Comparison of ENCODE assay signal across 8 cellular contexts in the genomic region with DNA sequence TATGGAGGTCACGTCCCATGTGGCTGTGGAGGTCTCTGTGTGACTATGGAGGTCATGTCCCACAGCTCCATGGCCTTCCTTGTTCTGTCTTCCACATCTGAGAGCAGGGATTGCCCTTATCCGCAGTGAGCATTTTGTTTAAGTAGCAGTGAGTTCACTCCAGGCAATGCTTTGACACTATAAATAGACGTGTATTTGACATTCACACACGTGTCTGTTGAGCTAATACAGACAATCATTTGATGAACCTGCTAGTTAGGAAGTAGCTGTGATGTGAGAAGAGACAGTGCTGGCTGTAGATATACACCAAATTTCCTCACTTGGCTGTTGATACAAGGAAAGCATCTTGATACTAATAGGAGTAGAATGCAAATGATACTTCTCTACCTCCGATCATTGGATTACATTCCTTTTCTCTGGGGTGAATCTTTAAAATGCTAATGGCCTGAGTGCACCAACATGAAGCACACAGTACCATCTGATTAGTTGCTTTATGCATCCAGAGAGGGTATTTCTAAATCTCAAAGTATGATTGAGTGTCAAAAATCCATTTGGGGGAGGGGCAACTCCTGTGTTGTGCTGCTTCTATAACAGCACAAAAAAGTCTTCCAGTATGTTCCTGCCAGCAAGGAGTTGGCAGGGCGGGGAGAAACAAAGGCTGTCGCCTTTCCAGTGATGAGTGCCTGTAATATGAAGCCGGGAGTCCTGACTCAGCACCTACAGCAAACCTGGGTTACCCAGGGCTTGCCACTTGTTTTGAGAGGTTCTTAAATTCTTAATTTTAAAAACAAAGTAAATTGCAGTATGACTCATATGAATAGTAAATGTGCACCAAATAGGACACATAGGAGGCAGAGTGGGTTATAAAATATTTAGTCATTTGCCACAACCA. TPM values are rescaled to one million over a fixed set of nuclear protein-coding genes. Genes with fewer than 3 reads are reported as not detected.
DNase-seq lines count a peak whose midpoint lies in the region; ATAC-seq and TF ChIP-seq lines count a peak whose summit lies in the region.

No MANE protein-coding gene starts in this region.

- intact Hi-C loops in right cardiac atrium (cut with DNase I): no loop called here

- no peak for TF ChIP-seq CTCF in AG04450 (IDR thresholded peaks at IDR 0.05; ENCODE audit: low read depth, low read length)

- H3K9ac ChIP-seq in stomach smooth muscle (ENCODE audit: low read length in 2 of 2): no peak overlapping the region

- ATAC-seq in right cardiac atrium (peak; percentile 77 to 81), GM21515 (IDR thresholded peaks at IDR 0.05; ENCODE audit: unreplicated experiment) (no peak)

- H3K27ac ChIP-seq in AG04450 (ENCODE audit: low read depth, low read length): peak overlapping the region; percentile 43
- peak overlapping the region; percentile 67 for H3K27ac ChIP-seq in right cardiac atrium (ENCODE audit: low read length)
- peak overlapping the region; percentile 13 for H3K27ac ChIP-seq in stomach smooth muscle (ENCODE audit: low read length)

- WGBS in right cardiac atrium: 37% methylated on average over 8 of the region's 8 CpGs

- H3K36me3 ChIP-seq in stomach smooth muscle (ENCODE audit: control insufficient read depth in 2 of 2, insufficient read depth in 2 of 2, low read length in 2 of 2): peaks cover 3 to 19% of the 10 kb centered on the region in 2 donors

- CTCF ChIA-PET in AG04450 (lab: Charles Lee): interaction anchor here (0.6 kb wide), 1 partner anchor 40 kb away, joined by 3 read pairs; no protein-coding TSS in a partner anchor
- CTCF ChIA-PET in HEK293T (lab: Yijun Ruan, JAX): no interaction called here

- DNase-seq in AG04450 (ENCODE audit: low read depth, low spot score): no peak
- DNase-seq in HEK293T (ENCODE audit: extremely low spot score): peak; percentile 13
- DNase-seq in T1000 (lab: John Stamatoyannopoulos, UW): peak; percentile 71
- DNase-seq in right cardiac atrium: peak; percentile 44 to 75 (median 75)
- no peak for DNase-seq in inferior parietal cortex (ENCODE audit: extremely low spot score)
- no peak for DNase-seq in NOMO-1 (lab: John Stamatoyannopoulos, UW; ENCODE audit: unreplicated experiment in 2 of 2)

- H3K4me3 ChIP-seq in AG04450 (ENCODE audit: low read depth, low read length) (no peak overlapping the region; the same call in 1 of the 2 replicates), right cardiac atrium (ENCODE audit: low read length) (no peak overlapping the region), stomach smooth muscle (ENCODE audit: low read length in 2 of 2) (peak overlapping the region; percentile 1 to 44)

- H3K4me1 ChIP-seq in right cardiac atrium (ENCODE audit: control insufficient read depth, insufficient read depth, low read length) (peaks cover 17% of the 10 kb centered on the region), stomach smooth muscle (ENCODE audit: control insufficient read depth, insufficient read depth, low read length) (peaks cover 33% of the 10 kb centered on the region)

- H3K9me3 ChIP-seq in AG04450 (ENCODE audit: control insufficient read depth, insufficient read depth, low read length) (no peaks in the 10 kb centered on the region), right cardiac atrium (ENCODE audit: control insufficient read depth, low read length) (no peaks in the 10 kb centered on the region), stomach smooth muscle (ENCODE audit: control insufficient read depth in 2 of 2, low read length in 2 of 2) (no peaks in the 10 kb centered on the region)

- H3K27me3 ChIP-seq in AG04450 (ENCODE audit: control insufficient read depth, insufficient read depth, low read length): no peaks in the 10 kb centered on the region
- H3K27me3 ChIP-seq in right cardiac atrium (ENCODE audit: control insufficient read depth, insufficient read depth): no peaks in the 10 kb centered on the region
- no peaks in the 10 kb centered on the region for H3K27me3 ChIP-seq in stomach smooth muscle (ENCODE audit: control insufficient read depth in 1 of 2, insufficient read depth in 2 of 2, low read length in 2 of 2)

- POLR2A ChIA-PET in AG04450 (lab: Yijun Ruan, JAX): interaction anchor here (0.6 kb wide), 1 partner anchor 234 kb away, joined by 5 read pairs; no protein-coding TSS in a partner anchor
- POLR2A ChIA-PET in HEK293T (lab: Yijun Ruan, JAX): no interaction called here

TF ChIP-seq in HEK293T, 16 proteins besides CTCF, POLR2A, EP300 and RAD21:
- TF ChIP-seq FOXA1 (IDR thresholded peaks at IDR 0.05) (no peak), CTBP1 (IDR thresholded peaks at IDR 0.05; ENCODE audit: borderline replicate concordance) (no peak), SP1 (IDR thresholded peaks at IDR 0.05) (no peak), SUZ12 (IDR thresholded peaks at IDR 0.05) (no peak), BHLHE40 (IDR thresholded peaks at IDR 0.05; ENCODE audit: borderline replicate concordance) (no peak), TARDBP (IDR thresholded peaks at IDR 0.05) (no peak)
- TF ChIP-seq, protein P1, sequence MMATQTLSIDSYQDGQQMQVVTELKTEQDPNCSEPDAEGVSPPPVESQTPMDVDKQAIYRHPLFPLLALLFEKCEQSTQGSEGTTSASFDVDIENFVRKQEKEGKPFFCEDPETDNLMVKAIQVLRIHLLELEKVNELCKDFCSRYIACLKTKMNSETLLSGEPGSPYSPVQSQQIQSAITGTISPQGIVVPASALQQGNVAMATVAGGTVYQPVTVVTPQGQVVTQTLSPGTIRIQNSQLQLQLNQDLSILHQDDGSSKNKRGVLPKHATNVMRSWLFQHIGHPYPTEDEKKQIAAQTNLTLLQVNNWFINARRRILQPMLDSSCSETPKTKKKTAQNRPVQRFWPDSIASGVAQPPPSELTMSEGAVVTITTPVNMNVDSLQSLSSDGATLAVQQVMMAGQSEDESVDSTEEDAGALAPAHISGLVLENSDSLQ (IDR thresholded peaks at IDR 0.05): no peak

RNA-seq across cellular contexts. Expression of a gene that starts 7.0 kb away (rescaled TPM):
- polyA plus RNA-seq in AG04450 (2011; rRNA removed) (69.4 and 75.4 TPM in 2 replicates), right cardiac atrium (53.1 TPM)
- polyA minus RNA-seq in AG04450 (2011; rRNA and poly(A)+ RNA removed): 56.7 and 59.9 TPM in 2 replicates
- 100 to 1,000 TPM in 2 of 4 donors, 10 to 100 TPM in 2; 82.5 to 113 (median 99.9) TPM for total RNA-seq in right cardiac atrium

RNA-seq across cellular contexts. Expression of a gene that starts 7.9 kb away (rescaled TPM):
- 97.2 and 107 TPM in 2 replicates for polyA plus RNA-seq in AG04450 (2011; rRNA removed)
- polyA minus RNA-seq in AG04450 (2011; rRNA and poly(A)+ RNA removed): 68.0 and 68.6 TPM in 2 replicates
- total RNA-seq in right cardiac atrium: 10 to 100 TPM; 42.0 to 55.1 (median 47.1) TPM
- polyA plus RNA-seq in right cardiac atrium: 43.1 TPM

RNA-seq across cellular contexts. Expression of a gene that starts 58.0 kb away (rescaled TPM):
- polyA plus RNA-seq in AG04450 (2011; rRNA removed): not detected in 2 replicates
- not detected in 2 replicates for polyA minus RNA-seq in AG04450 (2011; rRNA and poly(A)+ RNA removed)
- under 1 TPM in 1 of 4 donors, not detected in 3; 0.15 TPM for total RNA-seq in right cardiac atrium
- polyA plus RNA-seq in right cardiac atrium: 0.14 TPM

Comparison
In these comparisons a context has a peak if more than half of its experiments do, and no peak if none do; other contexts are left out.
1. DNase-seq: peak in HEK293T (single experiment), T1000 (single experiment) and right cardiac atrium (3 of 3); none in AG04450 (single experiment), inferior parietal cortex (single experiment) and NOMO-1 (0 of 2).
2. H3K27ac ChIP-seq: peak in every context shown above with its lines; median percentile 67 in right cardiac atrium; 43 in AG04450; 13 in stomach smooth muscle.
3. H3K4me3 ChIP-seq: peak in stomach smooth muscle (2 of 2); none in AG04450 (single experiment) and right cardiac atrium (single experiment).